In genomic region chr16:60646631-60647030, GRCh38 we compare ENCODE assay signal across 20 cellular contexts.
"Had no signal": no experiment of that assay in that cellular context is flagged by ENCODE, and none has a peak within 500 bp of the region (broad histone marks: within the 10 kb centered on the region; RNA-seq: fewer than 3 reads in every experiment).

No MANE protein-coding gene starts in this region.

- H3K36me3 ChIP-seq: esophagus muscularis mucosa, gastroesophageal sphincter, heart right ventricle, left lung, lower lobe of right lung had no signal

- ATAC-seq: gastroesophageal sphincter; heart right ventricle; left cardiac atrium; left lung; left ventricle myocardium superior; lower lobe of right lung; naive thymus-derived CD4-positive, alpha-beta T cell had no signal

- H3K27ac ChIP-seq: coronary artery, dorsolateral prefrontal cortex, esophagus muscularis mucosa, gastroesophageal sphincter, heart right ventricle, left lung, lower lobe of right lung had no signal

- H3K9me3 ChIP-seq: esophagus muscularis mucosa, gastroesophageal sphincter, heart right ventricle, lower lobe of right lung had no signal

- DNase-seq: dermis blood vessel endothelial cell; dorsolateral prefrontal cortex; effector CD4-positive, alpha-beta T cell; effector memory CD4-positive, alpha-beta T cell; foreskin fibroblast; head of caudate nucleus; heart right ventricle; hippocampal formation; kidney; kidney glomerular epithelial cell; left cardiac atrium; left lung; left ventricle myocardium superior; lower lobe of right lung; mesendoderm; midbrain; naive thymus-derived CD4-positive, alpha-beta T cell had no signal

- H3K4me1 ChIP-seq: esophagus muscularis mucosa, gastroesophageal sphincter, heart right ventricle, left lung, lower lobe of right lung had no signal

- H3K27me3 ChIP-seq: esophagus muscularis mucosa, gastroesophageal sphincter, left lung had no signal

- H3K4me3 ChIP-seq: coronary artery, dorsolateral prefrontal cortex, esophagus muscularis mucosa, gastroesophageal sphincter, heart right ventricle, left lung, lower lobe of right lung had no signal
